Comparison of ENCODE assay signal across 16 cellular contexts in genomic region chr2:200122683-200123082, GRCh38.
DNase-seq lines count a peak whose midpoint lies in the region; ATAC-seq lines count a peak whose summit lies in the region.
"Had no signal": no experiment of that assay in that cellular context is flagged by ENCODE, and none has a peak within 500 bp of the region (broad histone marks: within the 10 kb centered on the region; RNA-seq: fewer than 3 reads in every experiment).

No MANE protein-coding gene starts in this region.

- H3K27me3 ChIP-seq in mesenchymal stem cell (ENCODE audit: control insufficient read depth in 1 of 2, insufficient read depth in 1 of 2, low read length in 2 of 2) = no peaks in the 10 kb centered on the region
- H3K27me3 ChIP-seq: BE2C had no signal

- H2AK5ac ChIP-seq in mesenchymal stem cell (ENCODE audit: low read length, severe bottlenecking) = no peak overlapping the region

- no peak overlapping the region for H2AFZ ChIP-seq in mesenchymal stem cell (ENCODE audit: low read depth, low read length)

- H3K4ac ChIP-seq in mesenchymal stem cell (ENCODE audit: low read depth in 1 of 2, low read length in 2 of 2) = no peak overlapping the region

- no peak overlapping the region for H2BK5ac ChIP-seq in mesenchymal stem cell (ENCODE audit: low read depth, low read length, poor library complexity, severe bottlenecking)

- H3K79me1 ChIP-seq in mesenchymal stem cell (replicated peaks; ENCODE audit: low read length, poor library complexity, severe bottlenecking) = no peaks in the 10 kb centered on the region

- peaks cover 11% of the 10 kb centered on the region for H3K4me1 ChIP-seq in mesenchymal stem cell (ENCODE audit: control insufficient read depth, insufficient read depth, low read depth, low read length)
- H3K4me1 ChIP-seq: BE2C had no signal

- no peak overlapping the region for H3K27ac ChIP-seq in mesenchymal stem cell (ENCODE audit: low read length, poor library complexity, severe bottlenecking)

- H4K8ac ChIP-seq in mesenchymal stem cell (ENCODE audit: low read length) = no peak overlapping the region

- no peak overlapping the region for H3K14ac ChIP-seq in mesenchymal stem cell (ENCODE audit: low read length in 2 of 2)

- no peaks in the 10 kb centered on the region for H3K9me3 ChIP-seq in mesenchymal stem cell (ENCODE audit: control insufficient read depth, low read length)
- H3K9me3 ChIP-seq: BE2C had no signal

- no peak overlapping the region for H3K9ac ChIP-seq in mesenchymal stem cell (ENCODE audit: low read length)

- no peak overlapping the region for H4K91ac ChIP-seq in mesenchymal stem cell (ENCODE audit: low read length)

- no peak overlapping the region for H2BK12ac ChIP-seq in mesenchymal stem cell (ENCODE audit: low read length in 2 of 2)

- ATAC-seq in left lobe of liver = peak; percentile 83
- ATAC-seq: HCT116 had no signal

- H3K23ac ChIP-seq in mesenchymal stem cell (ENCODE audit: low read length in 2 of 2) = no peak overlapping the region

- no peak overlapping the region for H3K18ac ChIP-seq in mesenchymal stem cell (ENCODE audit: low read depth in 1 of 2, low read length in 2 of 2)

- DNase-seq in fibroblast of gingiva (ENCODE audit: low read depth) = peak; percentile 16
- DNase-seq in left lobe of liver (ENCODE audit: low spot score) = no peak
- DNase-seq in mesenchymal stem cell = peak; percentile 10
- DNase-seq in NCI-H1694 (lab: John Stamatoyannopoulos, UW) = no peak
- no peak for DNase-seq in NCI-H2107 (lab: John Stamatoyannopoulos, UW)
- DNase-seq in NCI-H524 treated with DMSO at 0.1 percent for 48 hours (lab: John Stamatoyannopoulos, UW) = no peak
- DNase-seq in stimulated activated CD4-positive, alpha-beta T cell treated with anti-CD3 and anti-CD28 coated beads, Interleukin-4, amount 100 ng/mL, for 24 hours = no peak
- DNase-seq: ACHN; BE2C; C1 segment of cervical spinal cord; Caco-2; CD4-positive, CD25-positive, alpha-beta regulatory T cell; GOT3; H7; HFFc6 had no signal

- H3K36me3 ChIP-seq in mesenchymal stem cell (ENCODE audit: control insufficient read depth in 1 of 2, insufficient read depth in 2 of 2, low read depth in 1 of 2, low read length in 2 of 2) = no peaks in the 10 kb centered on the region
- H3K36me3 ChIP-seq: BE2C had no signal

- H2BK120ac ChIP-seq in mesenchymal stem cell (ENCODE audit: low read depth, low read length) = no peak overlapping the region

- no peak overlapping the region for H3K4me2 ChIP-seq in mesenchymal stem cell (ENCODE audit: low read length, poor library complexity, severe bottlenecking)

- H3K4me3 ChIP-seq in mesenchymal stem cell (ENCODE audit: insufficient read depth in 1 of 2, low read depth in 1 of 2, low read length in 2 of 2) = no peak overlapping the region

- H2BK15ac ChIP-seq in mesenchymal stem cell (ENCODE audit: low read depth, poor library complexity, severe bottlenecking) = no peak overlapping the region

Comparison
In these comparisons a context has a peak if more than half of its experiments do, and no peak if none do; other contexts are left out.
1. DNase-seq: peak in fibroblast of gingiva (single experiment) and mesenchymal stem cell (single experiment); none in left lobe of liver (single experiment), NCI-H1694 (single experiment), NCI-H2107 (single experiment), NCI-H524 treated with DMSO at 0.1 percent for 48 hours (single experiment) and stimulated activated CD4-positive, alpha-beta T cell treated with anti-CD3 and anti-CD28 coated beads, Interleukin-4, amount 100 ng/mL, for 24 hours (single experiment).